17 cellular contexts compared by ENCODE assay signal in genomic region chr4:11451720-11452119, GRCh38. TPM values are rescaled to one million over a fixed set of nuclear protein-coding genes. Genes with fewer than 3 reads are reported as not detected.
DNase-seq lines count a peak whose midpoint lies in the region; ATAC-seq and TF ChIP-seq lines count a peak whose summit lies in the region.
"Had no signal": no experiment of that assay in that cellular context is flagged by ENCODE, and none has a peak within 500 bp of the region (broad histone marks: within the 10 kb centered on the region; RNA-seq: fewer than 3 reads in every experiment).

No MANE protein-coding gene starts in this region.

- H4K20me1 ChIP-seq in PC-3 (ENCODE audit: low read length), result no peaks in the 10 kb centered on the region
- no peaks in the 10 kb centered on the region for H4K20me1 ChIP-seq in mammary epithelial cell (ENCODE audit: insufficient read depth, low read length)
- H4K20me1 ChIP-seq: BLaER1 treated with 17β-estradiol and CSF1 and Interleukin-3, amounts not matched to agents 10 nM and 100 nM had no signal

- H3K27ac ChIP-seq in PC-3 (ENCODE audit: low read length) (no peak overlapping the region), mammary epithelial cell (ENCODE audit: insufficient read depth, low read depth, low read length) (no peak overlapping the region)
- H3K27ac ChIP-seq: BLaER1 treated with 17β-estradiol and CSF1 and Interleukin-3, amounts not matched to agents 10 nM and 100 nM; GM23248; HL-60 had no signal

- no peak overlapping the region for H3K27ac Mint-ChIP-seq in T-helper 2 cell treated with Interferon-gamma antibody and Interleukin-4, amounts not matched to agents 5 μg/mL and 100 μg/mL, for 36 hours
- H3K27ac Mint-ChIP-seq: B cell; CD8-positive, alpha-beta T cell had no signal

- H3K27me3 ChIP-seq in PC-3 (ENCODE audit: low read length), result no peaks in the 10 kb centered on the region
- no peaks in the 10 kb centered on the region for H3K27me3 ChIP-seq in mammary epithelial cell (ENCODE audit: insufficient read depth, low read length)
- H3K27me3 ChIP-seq: BLaER1 treated with 17β-estradiol and CSF1 and Interleukin-3, amounts not matched to agents 10 nM and 100 nM had no signal

- POLR2A ChIA-PET in PC-3 (lab: Charles Lee; ENCODE audit: unreplicated experiment), result interaction anchor here (0.6 to 1.0 kb wide), 2 partner anchors 282 to 1341 kb away, joined by 3 to 9 read pairs; no protein-coding TSS in a partner anchor

- H3K4me1 ChIP-seq in PC-3 (ENCODE audit: insufficient read depth, low read length), result 0 out of 2 replicates have a peak, but pooled peaks cover 4% of the 10 kb centered on the region
- peaks cover 11% of the 10 kb centered on the region for H3K4me1 ChIP-seq in mammary epithelial cell (ENCODE audit: insufficient read depth, low read length)
- H3K4me1 ChIP-seq: HAP-1 had no signal

- H3K9me3 ChIP-seq in PC-3 (ENCODE audit: low read length), result no peaks in the 10 kb centered on the region
- H3K9me3 ChIP-seq in mammary epithelial cell (replicated peaks; ENCODE audit: insufficient read depth, low read length), result no peaks in the 10 kb centered on the region
- H3K9me3 ChIP-seq: HAP-1 had no signal

- WGBS in mammary epithelial cell (ENCODE audit: low coverage, missing lambda C conversion rate), result no CpG with 5 or more reads among the region's 1 CpG

- no peak overlapping the region for H2AFZ ChIP-seq in PC-3 (ENCODE audit: low read length)
- H2AFZ ChIP-seq in mammary epithelial cell (ENCODE audit: low read depth, low read length), result no peak overlapping the region
- H2AFZ ChIP-seq: GM23248 had no signal

- in situ Hi-C loops in mammary epithelial cell (cut with MboI; ENCODE audit: low sequenced_read_pairs in 2 of 2), result no loop called here

- H3K79me2 ChIP-seq in PC-3 (ENCODE audit: low read length) (no peaks in the 10 kb centered on the region), mammary epithelial cell (ENCODE audit: insufficient read depth, low read length) (no peaks in the 10 kb centered on the region)

- no peaks in the 10 kb centered on the region for H3K9me3 Mint-ChIP-seq in activated T-cell treated with anti-CD3 and anti-CD28 coated beads, Interleukin-2, amount 50 U/mL, for 4 hours
- no peaks in the 10 kb centered on the region for H3K9me3 Mint-ChIP-seq in T-helper 2 cell treated with Interferon-gamma antibody and Interleukin-4, amounts not matched to agents 5 μg/mL and 100 μg/mL, for 36 hours
- H3K9me3 Mint-ChIP-seq: CD8-positive, alpha-beta T cell had no signal

- H3K9me2 ChIP-seq in PC-3 (replicated peaks; ENCODE audit: low read length), result no peaks in the 10 kb centered on the region

- CTCF ChIA-PET in PC-3 (lab: Charles Lee), result no interaction called here
- CTCF ChIA-PET in mammary epithelial cell (lab: Charles Lee; ENCODE audit: low non-redundant PET), result no interaction called here

- no peaks in the 10 kb centered on the region for H3K36me3 Mint-ChIP-seq in activated T-cell treated with anti-CD3 and anti-CD28 coated beads, Interleukin-2, amount 50 U/mL, for 4 hours (ENCODE audit: insufficient read depth)
- H3K36me3 Mint-ChIP-seq in T-helper 2 cell treated with Interferon-gamma antibody and Interleukin-4, amounts not matched to agents 5 μg/mL and 100 μg/mL, for 36 hours (ENCODE audit: low read depth), result no peaks in the 10 kb centered on the region
- H3K36me3 Mint-ChIP-seq: CD8-positive, alpha-beta T cell had no signal

- dilution Hi-C loops in mammary epithelial cell (cut with HindIII; ENCODE audit: low sequenced_read_pairs), result no loop called here

- H3K4me3 ChIP-seq in PC-3 (ENCODE audit: low read length) (no peak overlapping the region), mammary epithelial cell (replicated peaks in 1 of 3; ENCODE audit: insufficient read depth in 1 of 3, low read depth in 2 of 3, low read length in 3 of 3) (no peak overlapping the region)
- H3K4me3 ChIP-seq: BLaER1 treated with 17β-estradiol and CSF1 and Interleukin-3, amounts not matched to agents 10 nM and 100 nM; GM23248; HAP-1 had no signal

- H3K4me2 ChIP-seq in PC-3 (ENCODE audit: low read length) (no peak overlapping the region), mammary epithelial cell (ENCODE audit: insufficient read depth, low read depth, low read length) (no peak overlapping the region)
- H3K4me2 ChIP-seq: BLaER1 treated with 17β-estradiol and CSF1 and Interleukin-3, amounts not matched to agents 10 nM and 100 nM had no signal

- no peak overlapping the region for H3K4me3 Mint-ChIP-seq in activated T-cell treated with anti-CD3 and anti-CD28 coated beads, Interleukin-2, amount 50 U/mL, for 4 hours
- no peak overlapping the region for H3K4me3 Mint-ChIP-seq in T-helper 2 cell treated with Interferon-gamma antibody and Interleukin-4, amounts not matched to agents 5 μg/mL and 100 μg/mL, for 36 hours
- H3K4me3 Mint-ChIP-seq: B cell; CD8-positive, alpha-beta T cell had no signal

- intact Hi-C loops in PC-3 (cut with micrococcal nuclease), result no loop called here
- intact Hi-C loops in mammary epithelial cell (cut with micrococcal nuclease), result loop anchor here (1.0 kb wide), 1 partner anchor 21 kb away; no protein-coding TSS in a partner anchor

- ATAC-seq in PC-3 (no peak), esophagus mucosa (peak; percentile 67), HG03039 (IDR thresholded peaks at IDR 0.05; ENCODE audit: unreplicated experiment) (no peak)
- no peak for ATAC-seq in activated T-cell treated with anti-CD3 and anti-CD28 coated beads, Interleukin-2, amount 50 U/mL, for 4 hours
- ATAC-seq: CD8-positive, alpha-beta T cell had no signal

- H3K9ac ChIP-seq in PC-3 (ENCODE audit: low read length) (no peak overlapping the region), mammary epithelial cell (ENCODE audit: insufficient read depth, low read length) (no peak overlapping the region)
- H3K9ac ChIP-seq: BLaER1 treated with 17β-estradiol and CSF1 and Interleukin-3, amounts not matched to agents 10 nM and 100 nM; GM23248 had no signal

- DNase-seq in PC-3, result peak; percentile 61
- peak; percentile 80 for DNase-seq in mammary epithelial cell
- peak; percentile 19 for DNase-seq in kidney tubule cell (ENCODE audit: low spot score)
- DNase-seq in activated T-cell treated with anti-CD3 and anti-CD28 coated beads, Interleukin-2, amount 50 U/mL, for 4 hours, result no peak
- no peak for DNase-seq in T-helper 2 cell treated with Interferon-gamma antibody and Interleukin-4, amounts not matched to agents 5 μg/mL and 100 μg/mL, for 36 hours (ENCODE audit: low spot score)
- DNase-seq: Calu3; CD8-positive, alpha-beta T cell; DMS79 treated with DMSO at 0.1 percent for 48 hours; GF-D8; GM23248 had no signal

- TF ChIP-seq CTCF in PC-3 (conservative IDR thresholded peaks at IDR 0.05; ENCODE audit: low read depth, low read length) (no peak), mammary epithelial cell (conservative IDR thresholded peaks at IDR 0.05 in 1 of 2, IDR thresholded peaks at IDR 0.05 in 1 of 2; ENCODE audit: extremely low read depth in 1 of 2, insufficient read depth in 1 of 2, low read depth in 1 of 2, low read length in 2 of 2) (no peak)

- H3K36me3 ChIP-seq in PC-3 (ENCODE audit: low read depth, low read length) (no peaks in the 10 kb centered on the region), mammary epithelial cell (ENCODE audit: insufficient read depth, low read length) (no peaks in the 10 kb centered on the region)
- H3K36me3 ChIP-seq: BLaER1 treated with 17β-estradiol and CSF1 and Interleukin-3, amounts not matched to agents 10 nM and 100 nM; HAP-1 had no signal

- no peaks in the 10 kb centered on the region for H3F3A ChIP-seq in PC-3 (ENCODE audit: low read length, unreplicated experiment)

- peaks cover 2% of the 10 kb centered on the region for H3K27me3 Mint-ChIP-seq in activated T-cell treated with anti-CD3 and anti-CD28 coated beads, Interleukin-2, amount 50 U/mL, for 4 hours (ENCODE audit: low read depth)
- peaks cover 14% of the 10 kb centered on the region for H3K27me3 Mint-ChIP-seq in T-helper 2 cell treated with Interferon-gamma antibody and Interleukin-4, amounts not matched to agents 5 μg/mL and 100 μg/mL, for 36 hours (ENCODE audit: low read depth)
- H3K27me3 Mint-ChIP-seq: B cell had no signal

- peaks cover 7% of the 10 kb centered on the region for H3K4me1 Mint-ChIP-seq in activated T-cell treated with anti-CD3 and anti-CD28 coated beads, Interleukin-2, amount 50 U/mL, for 4 hours (ENCODE audit: low read depth)
- H3K4me1 Mint-ChIP-seq in T-helper 2 cell treated with Interferon-gamma antibody and Interleukin-4, amounts not matched to agents 5 μg/mL and 100 μg/mL, for 36 hours (ENCODE audit: low read depth), result peaks cover 6% of the 10 kb centered on the region

- BruUV-seq in PC-3 (replicated peaks; lab: Mats Ljungman, UMichigan) (no TSS peak), mammary epithelial cell (replicated peaks; lab: Mats Ljungman, UMichigan) (no TSS peak)

RNA-seq across cellular contexts. Expression of gene HS3ST1, which starts 23.0 kb away (rescaled TPM):
- total RNA-seq in PC-3 (2014; rRNA removed) (4.1 and 4.2 TPM in 2 replicates), mammary epithelial cell (10 to 100 TPM in 1 of 2 donors, 1 to 10 TPM in 1; 5.2 to 20.7 TPM), esophagus mucosa (18.7 TPM)
- 6.6 TPM for polyA plus RNA-seq in mammary epithelial cell
- polyA minus RNA-seq in mammary epithelial cell, result 3.2 TPM
- total RNA-seq in activated T-cell treated with anti-CD3 and anti-CD28 coated beads, Interleukin-2, amount 50 U/mL, for 4 hours, result under 1 TPM; 0.03 to 0.71 (median 0.03) TPM
- total RNA-seq: A172; CD8-positive, alpha-beta T cell; GM23248 had no signal
- polyA plus RNA-seq: GM23248 had no signal

Comparison
In these comparisons a context has a peak if more than half of its experiments do, and no peak if none do; other contexts are left out.
1. DNase-seq: peak in PC-3 (single experiment), mammary epithelial cell (single experiment) and kidney tubule cell (single experiment); none in activated T-cell treated with anti-CD3 and anti-CD28 coated beads, Interleukin-2, amount 50 U/mL, for 4 hours (single experiment) and T-helper 2 cell treated with Interferon-gamma antibody and Interleukin-4, amounts not matched to agents 5 μg/mL and 100 μg/mL, for 36 hours (single experiment).